Comparison of ENCODE assay signal across 34 cellular contexts in the genomic region with DNA sequence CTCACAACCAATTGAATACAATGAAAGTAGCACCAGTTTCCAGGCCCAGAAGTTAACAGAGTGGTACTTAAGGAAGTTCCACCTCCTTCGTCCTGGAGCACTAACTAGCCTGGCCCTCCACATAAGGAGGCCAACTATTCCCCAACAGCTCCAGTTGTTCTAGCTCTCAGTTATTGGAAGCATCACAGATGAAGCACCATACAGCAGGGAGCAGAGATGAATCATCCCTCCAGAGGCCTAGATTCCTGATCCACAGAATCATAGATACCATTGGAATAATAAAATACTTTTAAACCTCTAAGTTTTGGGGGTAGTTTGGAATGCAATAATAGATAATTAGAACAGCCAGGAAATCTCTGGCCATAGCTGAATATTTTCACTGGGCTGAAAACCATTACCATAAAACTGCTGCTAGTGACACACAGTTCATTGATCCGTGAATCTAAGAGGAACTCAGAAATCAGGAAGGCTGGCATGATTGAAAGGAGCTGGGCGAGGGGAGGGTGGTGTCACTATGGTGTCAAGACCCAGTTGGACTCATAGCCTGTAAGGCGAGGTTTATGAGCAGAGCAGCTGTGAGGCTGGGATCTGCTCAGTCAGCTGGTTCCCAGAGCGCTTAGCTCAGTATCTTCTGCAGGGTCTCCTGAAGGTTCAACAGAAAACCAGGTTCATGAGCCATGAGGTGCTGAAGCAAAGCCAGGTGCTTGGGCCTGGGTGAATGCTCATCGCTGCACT.
A peak's percentile ranks its signal among the peaks of the same experiment; 100 is the strongest.
DNase-seq lines count a peak whose midpoint lies in the region; ATAC-seq, FAIRE-seq and TF ChIP-seq lines count a peak whose summit lies in the region.
"Had no signal": no experiment of that assay in that cellular context is flagged by ENCODE, and none has a peak within 500 bp of the region (broad histone marks: within the 10 kb centered on the region; RNA-seq: fewer than 3 reads in every experiment).

No MANE protein-coding gene starts in this region.

- H3K27me3 ChIP-seq in GM23248 (replicated peaks; ENCODE audit: insufficient read depth) (no peaks in the 10 kb centered on the region), astrocyte (ENCODE audit: insufficient read depth, low read length) (no peaks in the 10 kb centered on the region), spleen (replicated peaks in 1 of 7) (no peaks in the 10 kb centered on the region), colonic mucosa (no peaks in the 10 kb centered on the region)
- no peaks in the 10 kb centered on the region for H3K27me3 ChIP-seq in CD8-positive, alpha-beta memory T cell (ENCODE audit: insufficient read depth, low read length, poor library complexity, severe bottlenecking)
- H3K27me3 ChIP-seq: gastrocnemius medialis, SJCRH30, upper lobe of right lung had no signal

- 48 to 52% methylated on average over 6 of the region's 6 CpGs for WGBS in GM23248 (ENCODE audit: low coverage in 1 of 2, low lambda C conversion rate in 2 of 2, missing lambda C conversion rate in 2 of 2), 2 experiments
- WGBS in spleen, 5 donors, result 85 to 89% (median 87%) methylated on average over 5 to 6 of the region's 6 CpGs

- H2AFZ ChIP-seq in GM23248 (no peak overlapping the region), astrocyte (ENCODE audit: low read depth, low read length) (no peak overlapping the region)

- no peak for TF ChIP-seq POLR2A in spleen (IDR thresholded peaks at IDR 0.05)

- POLR2A ChIA-PET in CD8-positive, alpha-beta memory T cell (lab: Charles Lee), result no interaction called here

- no peaks in the 10 kb centered on the region for H3K27me3 Mint-ChIP-seq in astrocyte (ENCODE audit: low read depth, unreplicated experiment)
- H3K27me3 Mint-ChIP-seq in CD8-positive, alpha-beta memory T cell, result no peaks in the 10 kb centered on the region
- H3K27me3 Mint-ChIP-seq: activated naive CD4-positive, alpha-beta T cell treated with anti-CD3 and anti-CD28 coated beads, Interleukin-2, amount 10 ng/mL, durations not matched to agents 7 days and 5 days; dendritic cell treated with granulocyte-macrophage colony-stimulating factor and Interleukin-4, amounts not matched to agents 40 ng/mL and 50 ng/mL, for 4 days; natural killer cell treated with Interleukin-12 subunit alpha and Interleukin-12 subunit beta and Interleukin-15 and Interleukin-18, amount 100 ng/mL, for 72 hours had no signal

- H3K4me1 Mint-ChIP-seq in astrocyte (ENCODE audit: low read depth, unreplicated experiment), result no peaks in the 10 kb centered on the region
- H3K4me1 Mint-ChIP-seq in CD8-positive, alpha-beta memory T cell, result no peaks in the 10 kb centered on the region
- H3K4me1 Mint-ChIP-seq: activated naive CD4-positive, alpha-beta T cell treated with anti-CD3 and anti-CD28 coated beads, Interleukin-2, amount 10 ng/mL, durations not matched to agents 7 days and 5 days; activated T-helper 17 cell treated with anti-CD3 and anti-CD28 coated beads, Interleukin-2, amount 50 U/mL, for 72 hours; CD14-positive monocyte; H9 had no signal

- no peak overlapping the region for H3K27ac ChIP-seq in GM23248
- H3K27ac ChIP-seq in astrocyte (ENCODE audit: low read depth, low read length), result no peak overlapping the region
- no peak overlapping the region for H3K27ac ChIP-seq in spleen
- H3K27ac ChIP-seq in CD8-positive, alpha-beta memory T cell (ENCODE audit: low read depth, low read length), result no peak overlapping the region
- H3K27ac ChIP-seq in colonic mucosa, result no peak overlapping the region
- H3K27ac ChIP-seq: gastrocnemius medialis, SJCRH30, upper lobe of right lung, WERI-Rb-1 had no signal

- in situ Hi-C loops in GM23248 (cut with MboI), result no loop called here

- H3K27ac Mint-ChIP-seq in astrocyte (ENCODE audit: unreplicated experiment), result no peak overlapping the region
- no peak overlapping the region for H3K27ac Mint-ChIP-seq in CD8-positive, alpha-beta memory T cell
- H3K27ac Mint-ChIP-seq: activated naive CD4-positive, alpha-beta T cell treated with anti-CD3 and anti-CD28 coated beads, Interleukin-2, amount 10 ng/mL, durations not matched to agents 7 days and 5 days; activated T-helper 17 cell treated with anti-CD3 and anti-CD28 coated beads, Interleukin-2, amount 50 U/mL, for 72 hours; CD14-positive monocyte; dendritic cell treated with granulocyte-macrophage colony-stimulating factor and Interleukin-4, amounts not matched to agents 40 ng/mL and 50 ng/mL, for 4 days; H9; natural killer cell treated with Interleukin-12 subunit alpha and Interleukin-12 subunit beta and Interleukin-15 and Interleukin-18, amount 100 ng/mL, for 72 hours had no signal

- H3F3A ChIP-seq in GM23248 (ENCODE audit: insufficient read depth), result no peaks in the 10 kb centered on the region

- H3K9ac ChIP-seq in GM23248 (no peak overlapping the region), astrocyte (ENCODE audit: low read length) (no peak overlapping the region), colonic mucosa (ENCODE audit: low read depth in 2 of 2, low read length in 2 of 2) (no peak overlapping the region)

- DNase-seq in GM23248, result peak; percentile 62
- DNase-seq in astrocyte (ENCODE audit: low read depth), result peak; percentile 88
- DNase-seq in fibroblast of peridontal ligament (ENCODE audit: extremely low read depth), result peak; percentile 44
- peak; percentile 47 for DNase-seq in skeletal muscle cell (ENCODE audit: low read depth)
- DNase-seq in spleen, result no peak
- DNase-seq in CD8-positive, alpha-beta memory T cell, result no peak
- no peak for DNase-seq in colonic mucosa
- DNase-seq: activated CD4-positive, alpha-beta T cell treated with anti-CD3 and anti-CD28 coated beads for 48 hours; activated naive CD4-positive, alpha-beta T cell treated with anti-CD3 and anti-CD28 coated beads, Interleukin-2, amount 10 ng/mL, durations not matched to agents 7 days and 5 days; amniotic stem cell; DND-41; erythroblast; gastrocnemius medialis; H9; hypothalamus; left colon; mammary epithelial cell; NCI-H1048; NCI-H1694 treated with DMSO at 0.1 percent for 48 hours; NCI-H2171; NCI-H510A treated with DMSO at 0.1 percent for 48 hours; RPMI8226; SJCRH30; small intestine; stimulated activated naive CD4-positive, alpha-beta T cell; T-helper 9 cell; upper lobe of right lung; WERI-Rb-1 had no signal

- TF ChIP-seq CTCF in astrocyte (IDR thresholded peaks at IDR 0.05; ENCODE audit: insufficient read depth, low read depth, low read length) (no peak), spleen (IDR thresholded peaks at IDR 0.05 in 8 of 11, conservative IDR thresholded peaks at IDR 0.05 in 3 of 11) (no peak), colonic mucosa (IDR thresholded peaks at IDR 0.05) (no peak)

- no peaks in the 10 kb centered on the region for H3K9me3 Mint-ChIP-seq in astrocyte (ENCODE audit: unreplicated experiment)
- H3K9me3 Mint-ChIP-seq in CD8-positive, alpha-beta memory T cell, result peaks cover 0 to 8% (median 0%) of the 10 kb centered on the region in 5 donors

- H4K20me1 ChIP-seq in GM23248 (ENCODE audit: insufficient read depth), result no peaks in the 10 kb centered on the region
- no peaks in the 10 kb centered on the region for H4K20me1 ChIP-seq in astrocyte (ENCODE audit: insufficient read depth, low read length)

- H3K9me2 ChIP-seq in GM23248 (ENCODE audit: insufficient read depth), result no peaks in the 10 kb centered on the region

- H3K4me2 ChIP-seq in GM23248 (ENCODE audit: unreplicated experiment) (no peak overlapping the region), astrocyte (ENCODE audit: low read length) (no peak overlapping the region)

- H3K4me3 ChIP-seq in GM23248 (no peak overlapping the region), astrocyte (ENCODE audit: insufficient read depth, low read depth, low read length) (no peak overlapping the region), skeletal muscle cell (ENCODE audit: low read depth, low read length) (no peak overlapping the region), spleen (no peak overlapping the region), colonic mucosa (no peak overlapping the region)
- H3K4me3 ChIP-seq in CD8-positive, alpha-beta memory T cell (ENCODE audit: low read length), result no peak overlapping the region
- H3K4me3 ChIP-seq: gastrocnemius medialis, SJCRH30, upper lobe of right lung had no signal

- H3K79me2 ChIP-seq in GM23248 (ENCODE audit: insufficient read depth) (no peaks in the 10 kb centered on the region), astrocyte (ENCODE audit: insufficient read depth, low read length) (no peaks in the 10 kb centered on the region)

- no peaks in the 10 kb centered on the region for H3K4me1 ChIP-seq in GM23248 (ENCODE audit: insufficient read depth)
- H3K4me1 ChIP-seq in astrocyte (ENCODE audit: insufficient read depth, low read length), result no peaks in the 10 kb centered on the region
- H3K4me1 ChIP-seq in spleen, result no peaks in the 10 kb centered on the region
- H3K4me1 ChIP-seq in CD8-positive, alpha-beta memory T cell (ENCODE audit: insufficient read depth, low read length), result no peaks in the 10 kb centered on the region
- H3K4me1 ChIP-seq in colonic mucosa, result no peaks in the 10 kb centered on the region
- H3K4me1 ChIP-seq: gastrocnemius medialis, SJCRH30, upper lobe of right lung had no signal

- H3K36me3 Mint-ChIP-seq in astrocyte (ENCODE audit: low read depth, unreplicated experiment), result no peaks in the 10 kb centered on the region
- H3K36me3 Mint-ChIP-seq in CD8-positive, alpha-beta memory T cell, result peaks cover 0 to 2% (median 0%) of the 10 kb centered on the region in 3 donors
- H3K36me3 Mint-ChIP-seq: activated naive CD4-positive, alpha-beta T cell treated with anti-CD3 and anti-CD28 coated beads, Interleukin-2, amount 10 ng/mL, durations not matched to agents 7 days and 5 days; CD14-positive monocyte; natural killer cell treated with Interleukin-12 subunit alpha and Interleukin-12 subunit beta and Interleukin-15 and Interleukin-18, amount 100 ng/mL, for 72 hours had no signal

- no peak for FAIRE-seq in astrocyte (lab: Jason Lieb, UNC)
- FAIRE-seq: GM18507, small intestine had no signal

- no peak overlapping the region for H3K4me3 Mint-ChIP-seq in astrocyte (ENCODE audit: unreplicated experiment)
- no peak overlapping the region for H3K4me3 Mint-ChIP-seq in CD8-positive, alpha-beta memory T cell
- H3K4me3 Mint-ChIP-seq: activated naive CD4-positive, alpha-beta T cell treated with anti-CD3 and anti-CD28 coated beads, Interleukin-2, amount 10 ng/mL, durations not matched to agents 7 days and 5 days; activated T-helper 17 cell treated with anti-CD3 and anti-CD28 coated beads, Interleukin-2, amount 50 U/mL, for 72 hours; CD14-positive monocyte; dendritic cell treated with granulocyte-macrophage colony-stimulating factor and Interleukin-4, amounts not matched to agents 40 ng/mL and 50 ng/mL, for 4 days; H9; natural killer cell treated with Interleukin-12 subunit alpha and Interleukin-12 subunit beta and Interleukin-15 and Interleukin-18, amount 100 ng/mL, for 72 hours had no signal

- H3K9me3 ChIP-seq in GM23248 (ENCODE audit: low read depth), result no peaks in the 10 kb centered on the region
- H3K9me3 ChIP-seq in astrocyte (ENCODE audit: insufficient read depth, low read depth, low read length), result no peaks in the 10 kb centered on the region
- H3K9me3 ChIP-seq in spleen, result peaks cover 0 to 27% (median 16%) of the 10 kb centered on the region in 8 donors
- no peaks in the 10 kb centered on the region for H3K9me3 ChIP-seq in CD8-positive, alpha-beta memory T cell (ENCODE audit: low read length)
- H3K9me3 ChIP-seq in colonic mucosa, result no peaks in the 10 kb centered on the region
- H3K9me3 ChIP-seq: gastrocnemius medialis, upper lobe of right lung had no signal

- no peaks in the 10 kb centered on the region for H3K36me3 ChIP-seq in GM23248 (ENCODE audit: low read depth)
- H3K36me3 ChIP-seq in astrocyte (ENCODE audit: insufficient read depth, low read length), result no peaks in the 10 kb centered on the region
- no peaks in the 10 kb centered on the region for H3K36me3 ChIP-seq in spleen
- no peaks in the 10 kb centered on the region for H3K36me3 ChIP-seq in CD8-positive, alpha-beta memory T cell (ENCODE audit: insufficient read depth, low read length)
- H3K36me3 ChIP-seq in colonic mucosa, result no peaks in the 10 kb centered on the region
- H3K36me3 ChIP-seq: gastrocnemius medialis, SJCRH30, upper lobe of right lung, WERI-Rb-1 had no signal

- CTCF ChIA-PET in CD8-positive, alpha-beta memory T cell (lab: Charles Lee), result no interaction called here

- intact Hi-C loops in spleen (cut with DNase I; ENCODE audit: low total_unique reads) (no loop called here), colonic mucosa (cut with DNase I) (no loop called here)

- no peak for ATAC-seq in GM19395 (IDR thresholded peaks at IDR 0.05; ENCODE audit: unreplicated experiment)
- ATAC-seq: activated T-helper 17 cell treated with anti-CD3 and anti-CD28 coated beads, Interleukin-2, amount 50 U/mL, for 72 hours; gastrocnemius medialis; left colon; natural killer cell treated with Interleukin-12 subunit alpha and Interleukin-12 subunit beta and Interleukin-15 and Interleukin-18, amount 100 ng/mL, for 72 hours; upper lobe of right lung had no signal

Comparison
In these comparisons a context has a peak if more than half of its experiments do, and no peak if none do; other contexts are left out.
1. DNase-seq: peak in GM23248 (single experiment), astrocyte (single experiment), fibroblast of peridontal ligament (single experiment) and skeletal muscle cell (single experiment); none in spleen (single experiment), CD8-positive, alpha-beta memory T cell (0 of 5) and colonic mucosa (single experiment).